ENCODE assay signal across 1 cellular context in the genomic region with DNA sequence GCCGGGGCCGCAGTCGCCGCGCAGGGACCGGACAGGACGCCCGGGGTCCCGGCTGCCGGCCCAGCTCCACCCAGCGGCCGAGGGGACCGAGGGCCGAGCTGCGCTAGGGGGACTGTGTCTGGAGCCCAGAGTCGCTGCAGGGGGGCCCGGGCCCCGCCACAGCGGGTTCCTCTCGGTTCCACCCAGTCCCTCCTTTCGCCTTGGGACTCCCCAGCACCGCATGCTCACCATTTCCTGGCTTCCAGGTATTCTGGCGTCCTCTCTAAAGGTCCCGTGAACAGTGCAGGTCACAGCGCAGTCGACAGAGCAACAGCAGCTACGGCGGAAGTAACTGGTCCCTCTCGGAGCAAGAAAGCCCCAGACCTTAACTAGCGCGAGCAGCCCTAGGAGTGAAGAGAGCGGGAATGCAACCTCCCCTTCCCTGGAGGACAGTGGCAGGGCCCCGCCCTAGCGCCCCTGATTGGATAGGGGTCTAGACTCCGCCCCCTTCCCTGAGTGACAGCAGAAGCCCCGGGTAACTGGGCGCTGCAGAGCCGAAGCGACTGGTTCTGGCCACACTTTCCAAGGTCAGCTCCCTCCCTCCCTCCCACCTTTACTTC.
TF ChIP-seq lines count a peak whose summit lies in the region.

TSS of gene ZNF878 (minus strand) at position 391 of the 599 bp plus-strand sequence. CDS start at position 231, 160 bp downstream.

TF ChIP-seq in HepG2, 621 proteins besides CTCF, POLR2A, EP300 and RAD21 (continued from another document and continues in another):
- TF ChIP-seq PRDM10 (CRISPR knock-in tag; IDR thresholded peaks at IDR 0.05; ENCODE audit: low read depth) (peak; percentile 93), NCOA2 (CRISPR knock-in tag; IDR thresholded peaks at IDR 0.05) (peak; percentile 65; the same call in 1 of the 2 replicates), HCFC1 (IDR thresholded peaks at IDR 0.05; ENCODE audit: low read depth, low read length) (no peak), ZNF616 (CRISPR knock-in tag; IDR thresholded peaks at IDR 0.05; ENCODE audit: low read depth) (no peak), KMT2A (CRISPR knock-in tag; IDR thresholded peaks at IDR 0.05) (peak; percentile 92), ETV6 (CRISPR knock-in tag; conservative IDR thresholded peaks at IDR 0.05) (peak; percentile 80; the same call in 1 of the 2 replicates), KLF15 (CRISPR knock-in tag; IDR thresholded peaks at IDR 0.05; ENCODE audit: borderline replicate concordance) (no peak), SRY (CRISPR knock-in tag; IDR thresholded peaks at IDR 0.05) (peak; percentile 91), ASH2L (IDR thresholded peaks at IDR 0.05; ENCODE audit: insufficient read length, low read depth, low read length) (peak; percentile 86), RFX5 (IDR thresholded peaks at IDR 0.05; ENCODE audit: low read depth, low read length) (peak; percentile 14; the same call in 1 of the 2 replicates), ZNF337 (CRISPR knock-in tag; IDR thresholded peaks at IDR 0.05; ENCODE audit: borderline replicate concordance, low read depth) (no peak), ZNF430 (CRISPR knock-in tag; IDR thresholded peaks at IDR 0.05) (peak; percentile 82), JDP2 (CRISPR knock-in tag; IDR thresholded peaks at IDR 0.05; ENCODE audit: borderline replicate concordance) (no peak), MTF1 (CRISPR knock-in tag; IDR thresholded peaks at IDR 0.05) (no peak), SNRNP70 (IDR thresholded peaks at IDR 0.05; ENCODE audit: low read depth, low read length) (no peak), ZNF275 (CRISPR knock-in tag; IDR thresholded peaks at IDR 0.05; ENCODE audit: borderline replicate concordance) (peak; percentile 70; the same call in 1 of the 2 replicates), ZNF232 (CRISPR knock-in tag; IDR thresholded peaks at IDR 0.05; ENCODE audit: borderline replicate concordance) (0 out of 2 replicates have a peak, but pooled peaks have one; percentile 62), THRA (CRISPR knock-in tag; IDR thresholded peaks at IDR 0.05; ENCODE audit: borderline replicate concordance) (peak; percentile 41; the same call in 1 of the 2 replicates), ZBTB38 (CRISPR knock-in tag; IDR thresholded peaks at IDR 0.05) (peak; percentile 89), ZNF788 (CRISPR knock-in tag; IDR thresholded peaks at IDR 0.05; ENCODE audit: borderline replicate concordance) (peak; percentile 94; the same call in 1 of the 2 replicates), KDM5B (CRISPR knock-in tag; IDR thresholded peaks at IDR 0.05; ENCODE audit: borderline replicate concordance) (peak; percentile 84; the same call in 1 of the 2 replicates), HMG20A (CRISPR knock-in tag; IDR thresholded peaks at IDR 0.05; ENCODE audit: borderline replicate concordance) (no peak; the same call in 1 of the 2 replicates), MED1 (CRISPR knock-in tag; IDR thresholded peaks at IDR 0.05) (peak; percentile 86), NFE2L1 (CRISPR knock-in tag; IDR thresholded peaks at IDR 0.05; ENCODE audit: borderline replicate concordance) (no peak), MYNN (CRISPR knock-in tag; IDR thresholded peaks at IDR 0.05; ENCODE audit: low read depth) (no peak; the same call in 1 of the 2 replicates), RELA (CRISPR knock-in tag; IDR thresholded peaks at IDR 0.05) (no peak), ZNF570 (CRISPR knock-in tag; IDR thresholded peaks at IDR 0.05; ENCODE audit: borderline replicate concordance) (no peak), MTA3 (CRISPR knock-in tag; IDR thresholded peaks at IDR 0.05) (no peak), ATF7-NPFF (CRISPR knock-in tag; IDR thresholded peaks at IDR 0.05; ENCODE audit: low read depth) (peak; percentile 69), ZBTB10 (CRISPR knock-in tag; IDR thresholded peaks at IDR 0.05; ENCODE audit: borderline replicate concordance) (peak; percentile 70; the same call in 1 of the 2 replicates), ZNF354B (CRISPR knock-in tag; IDR thresholded peaks at IDR 0.05) (no peak), ZNF839 (CRISPR knock-in tag; IDR thresholded peaks at IDR 0.05; ENCODE audit: borderline replicate concordance) (peak; percentile 44; the same call in 1 of the 2 replicates), ZNF816 (CRISPR knock-in tag; IDR thresholded peaks at IDR 0.05; ENCODE audit: borderline replicate concordance) (no peak; the same call in 1 of the 2 replicates), KDM5A (IDR thresholded peaks at IDR 0.05; ENCODE audit: borderline replicate concordance, low read length) (peak; percentile 69; the same call in 1 of the 2 replicates), NCOA1 (CRISPR knock-in tag; IDR thresholded peaks at IDR 0.05) (no peak), SP2 (CRISPR knock-in tag; IDR thresholded peaks at IDR 0.05) (no peak)
- TF ChIP-seq, protein P1, sequence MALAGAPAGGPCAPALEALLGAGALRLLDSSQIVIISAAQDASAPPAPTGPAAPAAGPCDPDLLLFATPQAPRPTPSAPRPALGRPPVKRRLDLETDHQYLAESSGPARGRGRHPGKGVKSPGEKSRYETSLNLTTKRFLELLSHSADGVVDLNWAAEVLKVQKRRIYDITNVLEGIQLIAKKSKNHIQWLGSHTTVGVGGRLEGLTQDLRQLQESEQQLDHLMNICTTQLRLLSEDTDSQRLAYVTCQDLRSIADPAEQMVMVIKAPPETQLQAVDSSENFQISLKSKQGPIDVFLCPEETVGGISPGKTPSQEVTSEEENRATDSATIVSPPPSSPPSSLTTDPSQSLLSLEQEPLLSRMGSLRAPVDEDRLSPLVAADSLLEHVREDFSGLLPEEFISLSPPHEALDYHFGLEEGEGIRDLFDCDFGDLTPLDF (CRISPR knock-in tag; IDR thresholded peaks at IDR 0.05): peak; percentile 61
- TF ChIP-seq, protein P2, sequence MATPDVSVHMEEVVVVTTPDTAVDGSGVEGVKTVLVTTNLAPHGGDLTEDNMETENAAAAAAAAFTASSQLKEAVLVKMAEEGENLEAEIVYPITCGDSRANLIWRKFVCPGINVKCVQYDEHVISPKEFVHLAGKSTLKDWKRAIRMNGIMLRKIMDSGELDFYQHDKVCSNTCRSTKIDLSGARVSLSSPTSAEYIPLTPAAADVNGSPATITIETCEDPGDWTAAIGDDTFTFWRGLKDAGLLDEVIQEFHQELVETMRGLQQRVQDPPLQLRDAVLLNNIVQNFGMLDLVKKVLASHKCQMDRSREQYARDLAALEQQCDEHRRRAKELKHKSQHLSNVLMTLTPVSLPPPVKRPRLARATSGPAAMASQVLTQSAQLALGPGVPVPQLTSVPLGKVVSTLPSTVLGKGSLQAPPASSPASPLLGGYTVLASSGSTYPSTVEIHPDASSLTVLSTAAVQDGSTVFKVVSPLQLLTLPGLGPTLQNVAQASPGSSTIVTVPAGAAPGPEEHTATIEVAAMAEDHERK (CRISPR knock-in tag; IDR thresholded peaks at IDR 0.05; ENCODE audit: low read depth): no peak
- TF ChIP-seq, protein P3, sequence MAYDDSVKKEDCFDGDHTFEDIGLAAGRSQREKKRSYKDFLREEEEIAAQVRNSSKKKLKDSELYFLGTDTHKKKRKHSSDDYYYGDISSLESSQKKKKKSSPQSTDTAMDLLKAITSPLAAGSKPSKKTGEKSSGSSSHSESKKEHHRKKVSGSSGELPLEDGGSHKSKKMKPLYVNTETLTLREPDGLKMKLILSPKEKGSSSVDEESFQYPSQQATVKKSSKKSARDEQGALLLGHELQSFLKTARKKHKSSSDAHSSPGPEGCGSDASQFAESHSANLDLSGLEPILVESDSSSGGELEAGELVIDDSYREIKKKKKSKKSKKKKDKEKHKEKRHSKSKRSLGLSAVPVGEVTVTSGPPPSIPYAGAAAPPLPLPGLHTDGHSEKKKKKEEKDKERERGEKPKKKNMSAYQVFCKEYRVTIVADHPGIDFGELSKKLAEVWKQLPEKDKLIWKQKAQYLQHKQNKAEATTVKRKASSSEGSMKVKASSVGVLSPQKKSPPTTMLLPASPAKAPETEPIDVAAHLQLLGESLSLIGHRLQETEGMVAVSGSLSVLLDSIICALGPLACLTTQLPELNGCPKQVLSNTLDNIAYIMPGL (CRISPR knock-in tag; IDR thresholded peaks at IDR 0.05; ENCODE audit: borderline replicate concordance in 1 of 2, low read depth in 1 of 2): peak; percentile 54 to 82; a peak in 3 of 4 replicates
- TF ChIP-seq, protein P4, sequence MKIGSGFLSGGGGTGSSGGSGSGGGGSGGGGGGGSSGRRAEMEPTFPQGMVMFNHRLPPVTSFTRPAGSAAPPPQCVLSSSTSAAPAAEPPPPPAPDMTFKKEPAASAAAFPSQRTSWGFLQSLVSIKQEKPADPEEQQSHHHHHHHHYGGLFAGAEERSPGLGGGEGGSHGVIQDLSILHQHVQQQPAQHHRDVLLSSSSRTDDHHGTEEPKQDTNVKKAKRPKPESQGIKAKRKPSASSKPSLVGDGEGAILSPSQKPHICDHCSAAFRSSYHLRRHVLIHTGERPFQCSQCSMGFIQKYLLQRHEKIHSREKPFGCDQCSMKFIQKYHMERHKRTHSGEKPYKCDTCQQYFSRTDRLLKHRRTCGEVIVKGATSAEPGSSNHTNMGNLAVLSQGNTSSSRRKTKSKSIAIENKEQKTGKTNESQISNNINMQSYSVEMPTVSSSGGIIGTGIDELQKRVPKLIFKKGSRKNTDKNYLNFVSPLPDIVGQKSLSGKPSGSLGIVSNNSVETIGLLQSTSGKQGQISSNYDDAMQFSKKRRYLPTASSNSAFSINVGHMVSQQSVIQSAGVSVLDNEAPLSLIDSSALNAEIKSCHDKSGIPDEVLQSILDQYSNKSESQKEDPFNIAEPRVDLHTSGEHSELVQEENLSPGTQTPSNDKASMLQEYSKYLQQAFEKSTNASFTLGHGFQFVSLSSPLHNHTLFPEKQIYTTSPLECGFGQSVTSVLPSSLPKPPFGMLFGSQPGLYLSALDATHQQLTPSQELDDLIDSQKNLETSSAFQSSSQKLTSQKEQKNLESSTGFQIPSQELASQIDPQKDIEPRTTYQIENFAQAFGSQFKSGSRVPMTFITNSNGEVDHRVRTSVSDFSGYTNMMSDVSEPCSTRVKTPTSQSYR (CRISPR knock-in tag; IDR thresholded peaks at IDR 0.05; ENCODE audit: borderline replicate concordance): no peak
- TF ChIP-seq, protein P5, sequence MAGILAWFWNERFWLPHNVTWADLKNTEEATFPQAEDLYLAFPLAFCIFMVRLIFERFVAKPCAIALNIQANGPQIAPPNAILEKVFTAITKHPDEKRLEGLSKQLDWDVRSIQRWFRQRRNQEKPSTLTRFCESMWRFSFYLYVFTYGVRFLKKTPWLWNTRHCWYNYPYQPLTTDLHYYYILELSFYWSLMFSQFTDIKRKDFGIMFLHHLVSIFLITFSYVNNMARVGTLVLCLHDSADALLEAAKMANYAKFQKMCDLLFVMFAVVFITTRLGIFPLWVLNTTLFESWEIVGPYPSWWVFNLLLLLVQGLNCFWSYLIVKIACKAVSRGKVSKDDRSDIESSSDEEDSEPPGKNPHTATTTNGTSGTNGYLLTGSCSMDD (CRISPR knock-in tag; IDR thresholded peaks at IDR 0.05): no peak
